23 cellular contexts compared by ENCODE assay signal in genomic region chrX:103061486-103061885, GRCh38. TPM values are rescaled to one million over a fixed set of nuclear protein-coding genes. Genes with fewer than 3 reads are reported as not detected.
"Had no signal": no experiment of that assay in that cellular context is flagged by ENCODE, and none has a peak within 500 bp of the region (broad histone marks: within the 10 kb centered on the region; RNA-seq: fewer than 3 reads in every experiment).

No MANE protein-coding gene starts in this region.

- H3K27ac ChIP-seq: coronary artery, heart left ventricle, stomach, thoracic aorta, transverse colon had no signal

- H3K4me3 ChIP-seq: coronary artery, heart left ventricle, mucosa of descending colon, stomach, thoracic aorta, transverse colon had no signal

- ATAC-seq: heart left ventricle; mucosa of descending colon; naive thymus-derived CD8-positive, alpha-beta T cell had no signal

- DNase-seq: effector CD4-positive, alpha-beta T cell; endodermal cell; foreskin melanocyte; heart left ventricle; hippocampal formation; kidney glomerular epithelial cell; mucosa of descending colon; naive thymus-derived CD8-positive, alpha-beta T cell; posterior cingulate gyrus; small intestine; stimulated activated CD4-positive, alpha-beta T cell treated with anti-CD3 and anti-CD28 coated beads, Interleukin-12 subunit alpha, Interleukin-12 subunit beta, amount 100 ng/mL, for 4 hours; stimulated activated naive CD4-positive, alpha-beta T cell; stomach; substantia nigra; transverse colon had no signal

RNA-seq across cellular contexts. Expression of gene BEX1, which starts 2.5 kb away (rescaled TPM):
- total RNA-seq: dermis microvascular lymphatic vessel endothelial cell; lung microvascular endothelial cell; naive thymus-derived CD8-positive, alpha-beta T cell had no signal

RNA-seq across cellular contexts. Expression of gene NXF3, which starts 31.5 kb away (rescaled TPM):
- total RNA-seq: dermis microvascular lymphatic vessel endothelial cell; endothelial cell of umbilical vein; glomerular endothelial cell; lung microvascular endothelial cell; naive thymus-derived CD8-positive, alpha-beta T cell; osteocyte; pulmonary artery endothelial cell had no signal
